In the genomic region with DNA sequence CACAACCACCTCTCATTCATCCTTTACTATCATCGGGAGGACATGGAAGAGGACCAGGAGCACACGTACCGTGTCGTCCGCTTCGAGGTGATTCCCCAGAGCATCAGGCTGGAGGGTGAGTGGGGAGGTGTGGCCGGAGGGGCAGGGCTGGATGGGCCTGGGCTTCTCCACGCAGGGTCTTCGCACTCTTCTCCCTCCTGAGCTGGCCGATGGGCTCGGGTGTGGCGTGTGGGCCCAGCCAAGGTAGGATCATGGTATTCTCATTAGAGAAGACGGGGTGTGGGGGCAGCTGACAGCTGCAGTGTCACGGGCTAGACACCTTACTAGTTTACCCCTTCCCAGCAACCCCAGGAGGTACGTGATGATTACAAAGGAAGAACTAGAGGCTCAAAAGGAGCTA, we compare ENCODE assay signal across 28 cellular contexts.
"Had no signal": no experiment of that assay in that cellular context is flagged by ENCODE, and none has a peak within 500 bp of the region (broad histone marks: within the 10 kb centered on the region; RNA-seq: fewer than 3 reads in every experiment).

No MANE protein-coding gene starts in this region.

- H3K9me3 Mint-ChIP-seq: dendritic cell treated with granulocyte-macrophage colony-stimulating factor and Interleukin-4, amounts not matched to agents 40 ng/mL and 50 ng/mL, for 4 days; nephron; type B pancreatic cell had no signal

- H3K27me3 Mint-ChIP-seq: dendritic cell treated with granulocyte-macrophage colony-stimulating factor and Interleukin-4, amounts not matched to agents 40 ng/mL and 50 ng/mL, for 4 days; naive thymus-derived CD4-positive, alpha-beta T cell; type B pancreatic cell had no signal

- H3K27me3 ChIP-seq: colonic mucosa, gastrocnemius medialis, heart left ventricle, hepatocyte, left lung, ovary, testis, tibial artery had no signal

- H3K36me3 ChIP-seq: ovary had no signal

- ATAC-seq: gastrocnemius medialis; heart left ventricle; left cardiac atrium; left lung; naive thymus-derived CD4-positive, alpha-beta T cell; psoas muscle; right cardiac atrium had no signal

- H3K4me1 ChIP-seq: colonic mucosa, gastrocnemius medialis, heart left ventricle, left lung, psoas muscle, testis, tibial artery had no signal

- H3K4me3 Mint-ChIP-seq: dendritic cell treated with granulocyte-macrophage colony-stimulating factor and Interleukin-4, amounts not matched to agents 40 ng/mL and 50 ng/mL, for 4 days; naive thymus-derived CD4-positive, alpha-beta T cell; nephron; type B pancreatic cell had no signal

- H3K4me1 Mint-ChIP-seq: nephron had no signal

- H3K4me3 ChIP-seq: colonic mucosa, gastrocnemius medialis, heart left ventricle, hepatocyte, left lung, ovary, psoas muscle, testis, tibial artery had no signal

- H3K27ac ChIP-seq: colonic mucosa, gastrocnemius medialis, heart left ventricle, hepatocyte, left lung, ovary, psoas muscle, testis, tibial artery had no signal

- H3K9me3 ChIP-seq: colonic mucosa, gastrocnemius medialis, heart left ventricle, left lung, ovary, psoas muscle, testis, tibial artery had no signal

- H3K27ac Mint-ChIP-seq: dendritic cell treated with granulocyte-macrophage colony-stimulating factor and Interleukin-4, amounts not matched to agents 40 ng/mL and 50 ng/mL, for 4 days; naive thymus-derived CD4-positive, alpha-beta T cell; nephron; type B pancreatic cell had no signal

- DNase-seq: central memory CD4-positive, alpha-beta T cell; colonic mucosa; effector memory CD4-positive, alpha-beta T cell; erythroblast; gastrocnemius medialis; heart left ventricle; left cardiac atrium; left lung; mesenchymal stem cell; midbrain; naive thymus-derived CD4-positive, alpha-beta T cell; occipital lobe; psoas muscle; right cardiac atrium; small intestine; stimulated activated CD4-positive, alpha-beta T cell treated with anti-CD3 and anti-CD28 coated beads, Interleukin-12 subunit alpha, Interleukin-12 subunit beta, amount 100 ng/mL, for 4 hours; stimulated activated CD4-positive, alpha-beta T cell treated with anti-CD3 and anti-CD28 coated beads, Interleukin-1b, Interleukin-23, amount 100 ng/mL, for 48 hours; stimulated activated CD4-positive, alpha-beta T cell treated with anti-CD3 and anti-CD28 coated beads, Interleukin-4, amount 100 ng/mL, for 1 hour; stimulated activated CD8-positive, alpha-beta memory T cell treated with anti-CD3 and anti-CD28 coated beads, Interleukin-4, amount 100 ng/mL, for 48 hours; stimulated activated naive CD4-positive, alpha-beta T cell; substantia nigra; testis had no signal
